In the genomic region with DNA sequence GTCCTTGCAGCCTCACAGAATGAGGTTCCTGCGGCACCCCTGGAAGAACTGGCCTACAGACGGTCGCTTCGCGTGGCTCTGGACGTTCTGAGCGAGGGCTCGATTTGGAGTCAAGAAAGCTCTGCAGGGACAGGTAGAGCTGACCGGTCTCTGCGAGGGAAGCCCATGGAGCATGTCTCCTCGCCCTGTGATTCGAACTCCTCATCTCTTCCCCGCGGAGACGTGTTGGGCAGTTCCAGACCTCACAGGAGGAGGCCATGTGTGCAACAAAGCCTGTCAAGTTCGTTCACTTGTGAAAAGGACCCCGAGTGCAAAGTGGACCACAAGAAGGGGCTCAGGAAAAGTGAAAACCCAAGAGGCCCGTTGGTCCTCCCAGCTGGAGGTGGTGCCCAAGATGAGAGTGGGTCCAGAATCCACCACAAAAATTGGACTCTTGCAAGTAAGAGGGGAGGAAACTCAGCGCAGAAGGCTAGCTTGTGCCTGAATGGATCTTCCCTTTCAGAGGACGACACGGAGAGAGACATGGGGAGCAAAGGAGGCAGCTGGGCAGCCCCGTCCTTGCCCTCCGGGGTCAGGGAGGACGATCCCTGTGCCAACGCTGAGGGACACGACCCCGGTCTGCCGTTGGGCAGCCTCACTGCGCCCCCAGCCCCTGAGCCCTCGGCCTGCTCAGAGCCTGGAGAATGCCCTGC, we compare ENCODE assay signal across 11 cellular contexts. TPM values are rescaled to one million over a fixed set of nuclear protein-coding genes. Genes with fewer than 3 reads are reported as not detected.
DNase-seq lines count a peak whose midpoint lies in the region; ATAC-seq and TF ChIP-seq lines count a peak whose summit lies in the region.
"Had no signal": no experiment of that assay in that cellular context is flagged by ENCODE, and none has a peak within 500 bp of the region (broad histone marks: within the 10 kb centered on the region; RNA-seq: fewer than 3 reads in every experiment).

No MANE protein-coding gene starts in this region.

- in situ Hi-C loops in astrocyte of the spinal cord (cut with HindIII; ENCODE audit: low sequenced_read_pairs): no loop called here

- peaks cover 44% of the 10 kb centered on the region for H4K20me1 ChIP-seq in GM23338 (replicated peaks; ENCODE audit: insufficient read depth)
- H4K20me1 ChIP-seq in smooth muscle cell (ENCODE audit: low read depth): peaks cover 23% of the 10 kb centered on the region
- H4K20me1 ChIP-seq in H9 (ENCODE audit: control insufficient read depth, insufficient read depth, insufficient read length): peaks cover 2% of the 10 kb centered on the region

- no peak overlapping the region for H4K5ac ChIP-seq in H9 (ENCODE audit: insufficient read length, low read depth, low read length)

- no peak overlapping the region for H2BK12ac ChIP-seq in H9 (ENCODE audit: insufficient read length, low read depth, low read length)

- H3K4me1 Mint-ChIP-seq in GM23338: peaks cover 48% of the 10 kb centered on the region
- peaks cover 49 to 62% of the 10 kb centered on the region in 2 experiments for H3K4me1 Mint-ChIP-seq in H9

- peaks cover 37% of the 10 kb centered on the region for H3K4me1 ChIP-seq in GM23338 (ENCODE audit: insufficient read depth)
- H3K4me1 ChIP-seq in smooth muscle cell (ENCODE audit: low read depth): peaks cover 60% of the 10 kb centered on the region
- H3K4me1 ChIP-seq in H9 (ENCODE audit: insufficient read depth, low read length): no peaks in the 10 kb centered on the region

- DNase-seq in GM23338 (ENCODE audit: low spot score) (no peak), astrocyte of the spinal cord (ENCODE audit: low read depth, low spot score) (peak; percentile 32), smooth muscle cell (lab: John Stamatoyannopoulos, UW; ENCODE audit: unreplicated experiment) (no peak), H9 (no peak), T-helper 9 cell (no peak)
- DNase-seq: CD8-positive, alpha-beta T cell; NCI-H524 had no signal

- H2AFZ ChIP-seq in GM23338: no peak overlapping the region
- no peak overlapping the region for H2AFZ ChIP-seq in smooth muscle cell (ENCODE audit: low read depth)
- no peak overlapping the region for H2AFZ ChIP-seq in H9 (ENCODE audit: low read length)

- H3K27me3 Mint-ChIP-seq in GM23338 (ENCODE audit: insufficient read depth, low read depth, poor library complexity) (peaks cover 11% of the 10 kb centered on the region), H9 (ENCODE audit: low read depth) (peaks cover 1% of the 10 kb centered on the region; the same call in 1 of the 2 replicates)
- H3K27me3 Mint-ChIP-seq: activated naive CD8-positive, alpha-beta T cell had no signal

- peaks cover 57% of the 10 kb centered on the region for H3K79me2 ChIP-seq in GM23338 (replicated peaks; ENCODE audit: insufficient read depth)
- peaks cover 31% of the 10 kb centered on the region for H3K79me2 ChIP-seq in smooth muscle cell (ENCODE audit: low read depth)
- no peaks in the 10 kb centered on the region for H3K79me2 ChIP-seq in H9 (ENCODE audit: insufficient read depth, low read length)

- H3K4me3 Mint-ChIP-seq in GM23338: no peak overlapping the region; the same call in 2 of the 3 replicates
- no peak overlapping the region for H3K4me3 Mint-ChIP-seq in H9
- H3K4me3 Mint-ChIP-seq: activated naive CD8-positive, alpha-beta T cell; CD8-positive, alpha-beta T cell had no signal

- H3K4me2 ChIP-seq in GM23338 (no peak overlapping the region), smooth muscle cell (peak overlapping the region; percentile 79), H9 (ENCODE audit: insufficient read depth, insufficient read length, low read length) (no peak overlapping the region)

- H3K36me3 Mint-ChIP-seq in GM23338 (ENCODE audit: low read depth): peaks cover 83% of the 10 kb centered on the region
- H3K36me3 Mint-ChIP-seq in H9 (ENCODE audit: insufficient read depth in 1 of 3, low read depth in 3 of 3): peaks cover 27 to 90% (median 83%) of the 10 kb centered on the region in 3 experiments

- WGBS in smooth muscle cell (ENCODE audit: low lambda C conversion rate): 90% methylated on average over 29 of the region's 30 CpGs
- WGBS in H9 (ENCODE audit: extremely low coverage, insufficient read length, low lambda C conversion rate): no CpG with 5 or more reads among the region's 30 CpGs

- H3K18ac ChIP-seq in H9 (ENCODE audit: insufficient read length, low read depth, low read length): no peak overlapping the region

- no peak overlapping the region for H2BK5ac ChIP-seq in H9 (ENCODE audit: insufficient read length, low read length)

- H3K9ac ChIP-seq in smooth muscle cell (ENCODE audit: low read depth) (no peak overlapping the region), H9 (ENCODE audit: extremely low read depth, insufficient read length, low read length) (no peak overlapping the region)

- H3K27me3 ChIP-seq in GM23338 (ENCODE audit: insufficient read depth) (no peaks in the 10 kb centered on the region), layer of hippocampus (ENCODE audit: control insufficient read depth, insufficient read depth, low read length) (no peaks in the 10 kb centered on the region), smooth muscle cell (ENCODE audit: low read depth) (no peaks in the 10 kb centered on the region), H9 (ENCODE audit: insufficient read depth, low read length) (no peaks in the 10 kb centered on the region)

- no peaks in the 10 kb centered on the region for H3K9me2 ChIP-seq in GM23338 (ENCODE audit: insufficient read depth)

- no peak overlapping the region for H4K91ac ChIP-seq in H9 (ENCODE audit: insufficient read length, low read depth, low read length)

- H3K36me3 ChIP-seq in GM23338 (ENCODE audit: insufficient read depth): peaks cover 36% of the 10 kb centered on the region
- H3K36me3 ChIP-seq in smooth muscle cell (ENCODE audit: low read depth): no peaks in the 10 kb centered on the region

- no peak overlapping the region for H3K56ac ChIP-seq in H9 (ENCODE audit: insufficient read length, low read depth, low read length)

- TF ChIP-seq CTCF in GM23338 (conservative IDR thresholded peaks at IDR 0.05; ENCODE audit: low read depth in 2 of 2) (no peak), astrocyte of the spinal cord (IDR thresholded peaks at IDR 0.05; ENCODE audit: low read depth, low read length) (no peak), smooth muscle cell (IDR thresholded peaks at IDR 0.05; ENCODE audit: borderline replicate concordance, insufficient read depth, poor library complexity, severe bottlenecking) (no peak), H9 (conservative IDR thresholded peaks at IDR 0.05) (no peak)

- no peak overlapping the region for H3K23ac ChIP-seq in H9 (ENCODE audit: insufficient read length, low read depth, low read length)

- H3K27ac ChIP-seq in GM23338 (ENCODE audit: low read depth): 0 out of 2 replicates have a peak overlapping the region, but pooled peaks have one; percentile 6
- peak overlapping the region; percentile 89 for H3K27ac ChIP-seq in layer of hippocampus (ENCODE audit: low read depth, low read length)
- H3K27ac ChIP-seq in smooth muscle cell (ENCODE audit: low read depth): peak overlapping the region; percentile 86
- no peak overlapping the region for H3K27ac ChIP-seq in H9 (ENCODE audit: insufficient read length, low read depth, low read length)

- no peak overlapping the region for H2BK15ac ChIP-seq in H9 (ENCODE audit: low read depth, low read length)

- peaks cover 11% of the 10 kb centered on the region for H3K23me2 ChIP-seq in H9 (ENCODE audit: insufficient read length, low read depth, low read length, poor library complexity, severe bottlenecking)

- ATAC-seq in GM23338 (no peak), GM19328 (IDR thresholded peaks at IDR 0.05; ENCODE audit: unreplicated experiment) (no peak), HG03139 (IDR thresholded peaks at IDR 0.05; ENCODE audit: unreplicated experiment) (no peak)
- ATAC-seq: CD8-positive, alpha-beta T cell had no signal

- no peak overlapping the region for H4K8ac ChIP-seq in H9 (replicated peaks; ENCODE audit: insufficient read length, low read depth, low read length)

- no peak overlapping the region for H3K4me3 ChIP-seq in GM23338
- H3K4me3 ChIP-seq in astrocyte of the spinal cord (ENCODE audit: low read depth, low read length): no peak overlapping the region
- no peak overlapping the region for H3K4me3 ChIP-seq in smooth muscle cell

- no peak overlapping the region for H2BK120ac ChIP-seq in H9 (ENCODE audit: low read depth, low read length, poor library complexity, severe bottlenecking)

- H3K79me1 ChIP-seq in H9 (ENCODE audit: insufficient read depth, low read depth, low read length, poor library complexity, severe bottlenecking): no peaks in the 10 kb centered on the region

- no peaks in the 10 kb centered on the region for H3K9me3 Mint-ChIP-seq in GM23338
- H3K9me3 Mint-ChIP-seq in H9: no peaks in the 10 kb centered on the region
- H3K9me3 Mint-ChIP-seq: CD8-positive, alpha-beta T cell had no signal

- H3T11ph ChIP-seq in H9 (ENCODE audit: low read length): no peak overlapping the region

- no peaks in the 10 kb centered on the region for H3K9me3 ChIP-seq in smooth muscle cell (replicated peaks; ENCODE audit: low read depth)
- H3K9me3 ChIP-seq in H9 (ENCODE audit: control insufficient read depth, low read depth, low read length): no peaks in the 10 kb centered on the region

- H2BK20ac ChIP-seq in H9 (ENCODE audit: low read depth, low read length, poor library complexity, severe bottlenecking): no peak overlapping the region

- H2AK5ac ChIP-seq in H9 (ENCODE audit: insufficient read length, low read length): no peak overlapping the region

- no peak overlapping the region for H3K4ac ChIP-seq in H9 (ENCODE audit: low read depth, low read length)

- H3F3A ChIP-seq in GM23338 (replicated peaks; ENCODE audit: low read depth) (peaks cover 44% of the 10 kb centered on the region), smooth muscle cell (ENCODE audit: low read depth) (peaks cover 7% of the 10 kb centered on the region)

- H3K27ac Mint-ChIP-seq in GM23338 (peak overlapping the region; percentile 58; the same call in 1 of the 2 replicates), H9 (peak overlapping the region in 1 of 3 experiments; percentile 34; a peak in 1 of 7 replicates)
- H3K27ac Mint-ChIP-seq: activated naive CD8-positive, alpha-beta T cell; CD8-positive, alpha-beta T cell had no signal

- H3K14ac ChIP-seq in H9 (ENCODE audit: insufficient read depth, low read length): no peak overlapping the region

RNA-seq across cellular contexts. Expression of a gene that starts 23.4 kb away (rescaled TPM):
- 128 and 132 TPM in 2 replicates for total RNA-seq in GM23338 (2014; rRNA removed; shearing (Covaris generic))
- polyA plus RNA-seq in GM23338 (2016; fragmentation: Nextera tagmentation; extraction: Ambion mirVana) (201 and 203 TPM in 2 replicates), smooth muscle cell (226 and 245 TPM in 2 replicates)
- total RNA-seq in smooth muscle cell (62.7 and 95.8 TPM in 2 replicates), H9 (2021) (83.7 and 83.9 TPM in 2 replicates)

RNA-seq across cellular contexts. Expression of a gene that starts 41.1 kb away (rescaled TPM):
- total RNA-seq in GM23338 (2014; rRNA removed; shearing (Covaris generic)): 21.5 and 27.3 TPM in 2 replicates
- polyA plus RNA-seq in GM23338 (2016; fragmentation: Nextera tagmentation; extraction: Ambion mirVana): 33.6 and 36.9 TPM in 2 replicates
- total RNA-seq in smooth muscle cell: 15.8 and 22.3 TPM in 2 replicates
- 35.2 and 47.4 TPM in 2 replicates for polyA plus RNA-seq in smooth muscle cell
- total RNA-seq in H9 (2021): 26.6 and 27.4 TPM in 2 replicates

RNA-seq across cellular contexts. Expression of a gene that starts 47.1 kb away (rescaled TPM):
- total RNA-seq in GM23338 (2014; rRNA removed; shearing (Covaris generic)): 180 and 194 TPM in 2 replicates
- polyA plus RNA-seq in GM23338 (2016; fragmentation: Nextera tagmentation; extraction: Ambion mirVana): 44.1 and 48.1 TPM in 2 replicates
- 33.7 and 41.7 TPM in 2 replicates for total RNA-seq in smooth muscle cell
- 35.5 and 37.0 TPM in 2 replicates for polyA plus RNA-seq in smooth muscle cell
- 255 and 265 TPM in 2 replicates for total RNA-seq in H9 (2021)
